Comparison of ENCODE assay signal across 8 cellular contexts in genomic region chr12:89882051-89882450, GRCh38.
A peak's percentile ranks its signal among the peaks of the same experiment; 100 is the strongest.
DNase-seq lines count a peak whose midpoint lies in the region; ATAC-seq and TF ChIP-seq lines count a peak whose summit lies in the region.

No MANE protein-coding gene starts in this region.

- no peak for TF ChIP-seq POLR2A in GM18505 (IDR thresholded peaks at IDR 0.05; ENCODE audit: borderline replicate concordance, extremely low read depth, insufficient read depth, insufficient read length)

- DNase-seq in NCI-H69 (lab: John Stamatoyannopoulos, UW) (peak; percentile 34), myocyte (ENCODE audit: low read depth) (peak; percentile 78), iPS-NIHi11 (ENCODE audit: low spot score) (no peak), NCI-H187 treated with DMSO at 0.1 percent for 48 hours (lab: John Stamatoyannopoulos, UW) (no peak), OCI-M2 (lab: John Stamatoyannopoulos, UW; ENCODE audit: unreplicated experiment) (no peak)

- ATAC-seq in GM18505 (IDR thresholded peaks at IDR 0.05; ENCODE audit: unreplicated experiment) = peak; percentile 43
- ATAC-seq in GM21619 (IDR thresholded peaks at IDR 0.05; ENCODE audit: unreplicated experiment) = peak; percentile 36
- ATAC-seq in GM19328 (IDR thresholded peaks at IDR 0.05; ENCODE audit: unreplicated experiment) = no peak

Comparison
In these comparisons a context has a peak if more than half of its experiments do, and no peak if none do; other contexts are left out.
1. DNase-seq: peak in NCI-H69 (single experiment) and myocyte (single experiment); none in iPS-NIHi11 (single experiment), NCI-H187 treated with DMSO at 0.1 percent for 48 hours (single experiment) and OCI-M2 (single experiment).